In the genomic region with DNA sequence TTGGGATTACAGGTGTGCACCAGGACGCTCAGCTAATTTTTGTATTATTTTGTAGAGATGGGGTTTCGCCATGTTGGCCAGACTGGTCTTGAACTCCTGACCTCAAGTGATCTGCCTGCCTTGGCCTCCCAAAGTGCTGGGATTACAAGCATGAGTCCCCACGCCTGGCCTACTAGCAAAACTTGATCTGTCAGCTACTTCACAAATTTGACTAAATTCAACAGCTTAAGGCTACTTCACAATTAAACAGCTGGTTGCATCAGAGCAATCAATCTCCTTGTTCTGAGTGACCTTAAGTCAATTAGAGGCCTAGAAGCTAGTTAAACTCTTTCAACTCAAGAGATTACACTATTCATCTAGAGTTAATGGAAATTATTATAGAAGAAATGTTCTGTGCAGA, we compare ENCODE assay signal across 31 cellular contexts. TPM values are rescaled to one million over a fixed set of nuclear protein-coding genes. Genes with fewer than 3 reads are reported as not detected.
"Had no signal": no experiment of that assay in that cellular context is flagged by ENCODE, and none has a peak within 500 bp of the region (broad histone marks: within the 10 kb centered on the region; RNA-seq: fewer than 3 reads in every experiment).

No MANE protein-coding gene starts in this region.

- DNase-seq: activated B cell treated with CpG ODN at 0.5 μM for 24 hours; activated CD4-positive, alpha-beta T cell treated with anti-CD3 and anti-CD28 coated beads for 48 hours; activated CD4-positive, alpha-beta T cell treated with anti-CD3 and anti-CD28 coated beads, Interleukin-2, amount 50 U/mL, for 1 hour; activated CD4-positive, alpha-beta T cell treated with anti-CD3 and anti-CD28 coated beads, Interleukin-2, amount 50 U/mL, for 48 hours; activated CD8-positive, alpha-beta memory T cell treated with anti-CD3 and anti-CD28 coated beads for 24 hours; activated CD8-positive, alpha-beta T cell treated with anti-CD3 and anti-CD28 coated beads for 36 hours; activated effector memory CD4-positive, alpha-beta T cell treated with Interleukin-2 at 50 U/mL for 16 hours; activated gamma-delta T cell treated with Interleukin-2 at 50 U/mL for 16 hours; activated naive CD4-positive, alpha-beta T cell treated with Interleukin-2 at 50 U/mL for 16 hours; activated T-cell treated with anti-CD3 and anti-CD28 coated beads, Interleukin-2, amount 50 U/mL, for 4 hours; amniotic stem cell; anterior cingulate cortex; brain microvascular endothelial cell; cortex of kidney; dermis blood vessel endothelial cell; effector CD4-positive, alpha-beta T cell; effector memory CD8-positive, alpha-beta T cell; foreskin fibroblast; gastrocnemius medialis; heart right ventricle; T-helper 1 cell; T-helper 2 cell had no signal

- H3K27ac ChIP-seq: brain microvascular endothelial cell, epithelial cell of prostate, heart right ventricle, VCaP had no signal

- ATAC-seq: activated CD4-positive, CD25-positive, alpha-beta regulatory T cell treated with anti-CD3 and anti-CD28 coated beads, Interleukin-2, amount 50 U/mL, for 24 hours; activated CD8-positive, alpha-beta T cell treated with anti-CD3 and anti-CD28 coated beads for 36 hours; activated T-cell treated with anti-CD3 and anti-CD28 coated beads, Interleukin-2, amount 50 U/mL, for 4 hours; activated T-helper 17 cell treated with anti-CD3 and anti-CD28 coated beads, Interleukin-2, amount 50 U/mL, for 72 hours; effector memory CD8-positive, alpha-beta T cell; gastrocnemius medialis; heart right ventricle had no signal

- H3K27me3 ChIP-seq: brain microvascular endothelial cell, gastrocnemius medialis, heart right ventricle had no signal

- H3K4me3 ChIP-seq: gastrocnemius medialis, heart right ventricle had no signal

- H3K27ac Mint-ChIP-seq: activated B cell treated with CpG ODN at 0.5 μM for 24 hours; activated CD8-positive, alpha-beta T cell treated with anti-CD3 and anti-CD28 coated beads for 36 hours; activated naive CD4-positive, alpha-beta T cell treated with anti-CD3 and anti-CD28 coated beads, Interleukin-2, amount 50 U/mL, for 24 hours; activated T-helper 17 cell treated with anti-CD3 and anti-CD28 coated beads, Interleukin-2, amount 50 U/mL, for 72 hours had no signal

- H3K4me1 ChIP-seq: heart right ventricle had no signal

- H3K4me3 Mint-ChIP-seq: activated B cell treated with CpG ODN at 0.5 μM for 24 hours; activated CD8-positive, alpha-beta T cell treated with anti-CD3 and anti-CD28 coated beads for 36 hours; activated naive CD4-positive, alpha-beta T cell treated with anti-CD3 and anti-CD28 coated beads, Interleukin-2, amount 50 U/mL, for 24 hours; activated T-cell treated with anti-CD3 and anti-CD28 coated beads, Interleukin-2, amount 50 U/mL, for 4 hours; activated T-helper 17 cell treated with anti-CD3 and anti-CD28 coated beads, Interleukin-2, amount 50 U/mL, for 72 hours; central memory CD8-positive, alpha-beta T cell; effector memory CD8-positive, alpha-beta T cell had no signal

- H3K27me3 Mint-ChIP-seq: activated B cell treated with CpG ODN at 0.5 μM for 24 hours; activated CD8-positive, alpha-beta T cell treated with anti-CD3 and anti-CD28 coated beads for 36 hours; activated naive CD4-positive, alpha-beta T cell treated with anti-CD3 and anti-CD28 coated beads, Interleukin-2, amount 50 U/mL, for 24 hours; activated T-helper 17 cell treated with anti-CD3 and anti-CD28 coated beads, Interleukin-2, amount 50 U/mL, for 72 hours; central memory CD8-positive, alpha-beta T cell; effector memory CD8-positive, alpha-beta T cell had no signal

- H3K4me1 Mint-ChIP-seq: activated naive CD4-positive, alpha-beta T cell treated with anti-CD3 and anti-CD28 coated beads, Interleukin-2, amount 50 U/mL, for 24 hours; activated T-helper 17 cell treated with anti-CD3 and anti-CD28 coated beads, Interleukin-2, amount 50 U/mL, for 72 hours; central memory CD8-positive, alpha-beta T cell had no signal

- H3K9me3 ChIP-seq: gastrocnemius medialis, heart right ventricle had no signal

RNA-seq across cellular contexts. Expression of a gene that starts 49.1 kb away (rescaled TPM):
- total RNA-seq: cardiac septum, dermis blood vessel endothelial cell, endothelial cell of umbilical vein, glomerular endothelial cell, heart right ventricle had no signal
